In the genomic region with DNA sequence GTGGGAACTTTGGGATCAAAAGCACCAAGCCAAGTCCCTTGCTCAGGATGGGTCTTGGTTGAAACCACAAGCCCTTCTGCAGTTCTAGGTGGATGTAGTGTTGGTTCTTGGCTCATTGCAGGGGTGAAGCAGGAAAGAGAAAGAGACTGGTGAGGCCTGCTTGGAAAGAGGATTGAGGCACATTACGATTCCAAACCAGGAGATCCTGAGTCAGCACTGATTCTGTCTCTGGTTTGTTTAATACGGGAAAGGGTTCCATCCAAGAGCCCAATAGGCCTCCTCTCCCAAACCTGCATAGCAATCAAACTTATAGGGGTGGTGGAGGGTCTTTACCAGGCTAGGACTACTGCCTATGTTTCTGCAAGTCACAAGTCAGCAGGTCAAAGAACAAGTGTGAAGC, we compare ENCODE assay signal across 20 cellular contexts. TPM values are rescaled to one million over a fixed set of nuclear protein-coding genes. Genes with fewer than 3 reads are reported as not detected.
A peak's percentile ranks its signal among the peaks of the same experiment; 100 is the strongest.
DNase-seq lines count a peak whose midpoint lies in the region; ATAC-seq and TF ChIP-seq lines count a peak whose summit lies in the region.
"Had no signal": no experiment of that assay in that cellular context is flagged by ENCODE, and none has a peak within 500 bp of the region (broad histone marks: within the 10 kb centered on the region; RNA-seq: fewer than 3 reads in every experiment).

No MANE protein-coding gene starts in this region.

- no peak for ATAC-seq in CD8-positive, alpha-beta T cell
- ATAC-seq: A549 had no signal

- no peak overlapping the region for H3K4me3 Mint-ChIP-seq in CD8-positive, alpha-beta T cell
- H3K4me3 Mint-ChIP-seq in endothelial cell (ENCODE audit: unreplicated experiment) (peak overlapping the region; percentile 16), nephron progenitor cell (no peak overlapping the region)
- H3K4me3 Mint-ChIP-seq: CD4-positive, alpha-beta memory T cell; HFFc6 had no signal

- H3K4me1 ChIP-seq in BLaER1 (peaks cover 61% of the 10 kb centered on the region), BE2C (no peaks in the 10 kb centered on the region)
- H3K4me1 ChIP-seq in CD8-positive, alpha-beta T cell (ENCODE audit: insufficient read depth, low read length): peaks cover 15% of the 10 kb centered on the region
- H3K4me1 ChIP-seq: A549, Caco-2, HAP-1 had no signal

- peaks cover 65% of the 10 kb centered on the region for H3K36me3 Mint-ChIP-seq in CD8-positive, alpha-beta T cell
- H3K36me3 Mint-ChIP-seq in endothelial cell (ENCODE audit: low read depth, unreplicated experiment) (peaks cover 53% of the 10 kb centered on the region), nephron progenitor cell (ENCODE audit: low read depth) (peaks cover 45% of the 10 kb centered on the region)

- peak overlapping the region; percentile 78 for H3K27ac Mint-ChIP-seq in CD8-positive, alpha-beta T cell
- H3K27ac Mint-ChIP-seq in endothelial cell (ENCODE audit: unreplicated experiment): no peak overlapping the region
- H3K27ac Mint-ChIP-seq in nephron progenitor cell: peak overlapping the region; percentile 34
- H3K27ac Mint-ChIP-seq: HFFc6 had no signal

- peaks cover 44% of the 10 kb centered on the region for H4K20me1 ChIP-seq in BLaER1

- POLR2A ChIA-PET in CD8-positive, alpha-beta T cell (lab: Charles Lee): no interaction called here

- no peak overlapping the region for H3K9ac ChIP-seq in BLaER1

- no peak overlapping the region for H3K4me3 ChIP-seq in BLaER1
- H3K4me3 ChIP-seq in CD8-positive, alpha-beta T cell (ENCODE audit: low read depth, low read length): no peak overlapping the region
- H3K4me3 ChIP-seq in BE2C (ENCODE audit: low read depth, low read length): no peak overlapping the region
- H3K4me3 ChIP-seq: A549, HAP-1 had no signal

- H3K9me3 Mint-ChIP-seq in CD8-positive, alpha-beta T cell: no peaks in the 10 kb centered on the region
- H3K9me3 Mint-ChIP-seq in endothelial cell (ENCODE audit: unreplicated experiment) (no peaks in the 10 kb centered on the region), nephron progenitor cell (no peaks in the 10 kb centered on the region)
- H3K9me3 Mint-ChIP-seq: CD4-positive, alpha-beta memory T cell; HFFc6 had no signal

- H3K36me3 ChIP-seq in BLaER1 (peaks cover 78% of the 10 kb centered on the region), BE2C (peaks cover 3% of the 10 kb centered on the region; the same call in 1 of the 2 replicates)
- peaks cover 28% of the 10 kb centered on the region for H3K36me3 ChIP-seq in CD8-positive, alpha-beta T cell (ENCODE audit: insufficient read depth, low read length)

- H3K4me1 Mint-ChIP-seq in CD8-positive, alpha-beta T cell (ENCODE audit: low read depth): peaks cover 23% of the 10 kb centered on the region
- H3K4me1 Mint-ChIP-seq in endothelial cell (ENCODE audit: unreplicated experiment) (peaks cover 13% of the 10 kb centered on the region), nephron progenitor cell (no peaks in the 10 kb centered on the region)

- intact Hi-C loops in CD8-positive, alpha-beta T cell (cut with DNase I, micrococcal nuclease): no loop called here

- H3K27me3 Mint-ChIP-seq in CD8-positive, alpha-beta T cell (ENCODE audit: low read depth): no peaks in the 10 kb centered on the region
- H3K27me3 Mint-ChIP-seq in endothelial cell (ENCODE audit: unreplicated experiment): peaks cover 1% of the 10 kb centered on the region
- no peaks in the 10 kb centered on the region for H3K27me3 Mint-ChIP-seq in nephron progenitor cell (ENCODE audit: low read depth, poor library complexity)
- H3K27me3 Mint-ChIP-seq: CD4-positive, alpha-beta memory T cell had no signal

- CTCF ChIA-PET in CD8-positive, alpha-beta T cell (lab: Charles Lee): no interaction called here

- H3K27me3 ChIP-seq in BLaER1: no peaks in the 10 kb centered on the region
- H3K27me3 ChIP-seq in CD8-positive, alpha-beta T cell (ENCODE audit: insufficient read depth, low read length): no peaks in the 10 kb centered on the region
- H3K27me3 ChIP-seq in BE2C: no peaks in the 10 kb centered on the region

- no peak for DNase-seq in CD8-positive, alpha-beta T cell
- DNase-seq in endothelial cell (ENCODE audit: low spot score) (no peak), nephron progenitor cell (no peak), BE2C (no peak), NCI-H82 treated with DMSO at 0.1 percent for 48 hours (lab: John Stamatoyannopoulos, UW; ENCODE audit: unreplicated experiment) (no peak), Ammon's horn (ENCODE audit: low spot score) (no peak), NCI-H510A treated with DMSO at 0.1 percent for 48 hours (lab: John Stamatoyannopoulos, UW) (no peak)
- DNase-seq: 8988T; ACHN; AML-193; C1 segment of cervical spinal cord; Caco-2; CD4-positive, alpha-beta memory T cell; DMS153; DND-41; GOT3; HFFc6 had no signal

- H3K4me2 ChIP-seq in BLaER1: peak overlapping the region; percentile 75
- H3K4me2 ChIP-seq: A549 had no signal

- no peak for TF ChIP-seq CTCF in CD8-positive, alpha-beta T cell (IDR thresholded peaks at IDR 0.05)
- no peak for TF ChIP-seq CTCF in endothelial cell (IDR thresholded peaks at IDR 0.05; ENCODE audit: unreplicated experiment)
- no peak for TF ChIP-seq CTCF in nephron progenitor cell (IDR thresholded peaks at IDR 0.05)
- no peak for TF ChIP-seq CTCF in BE2C (IDR thresholded peaks at IDR 0.05; ENCODE audit: low read depth, low read length)

- H3K9me3 ChIP-seq in BLaER1 (no peaks in the 10 kb centered on the region), BE2C (no peaks in the 10 kb centered on the region)
- no peaks in the 10 kb centered on the region for H3K9me3 ChIP-seq in CD8-positive, alpha-beta T cell (ENCODE audit: low read length)
- H3K9me3 ChIP-seq: A549, Caco-2, HAP-1 had no signal

- H3K27ac ChIP-seq in BLaER1: no peak overlapping the region
- H3K27ac ChIP-seq in CD8-positive, alpha-beta T cell (ENCODE audit: low read depth, low read length): no peak overlapping the region
- H3K27ac ChIP-seq: A549 had no signal

RNA-seq across cellular contexts. Expression of a gene that starts 24.3 kb away (rescaled TPM):
- 10 to 100 TPM; 66.0 to 70.5 TPM for total RNA-seq in CD8-positive, alpha-beta T cell
- total RNA-seq in endothelial cell (ENCODE audit: unreplicated experiment): 104 TPM
- 75.5 TPM for polyA plus RNA-seq in BE2C (2012; ENCODE audit: insufficient read depth, insufficient read length, low read depth)

RNA-seq across cellular contexts. Expression of a gene that starts 48.9 kb away (rescaled TPM):
- not detected for total RNA-seq in CD8-positive, alpha-beta T cell
- total RNA-seq in endothelial cell (ENCODE audit: unreplicated experiment): 41.5 TPM
- not detected for polyA plus RNA-seq in BE2C (2012; ENCODE audit: insufficient read depth, insufficient read length, low read depth)
- total RNA-seq: Caco-2; CD4-positive, alpha-beta memory T cell; HFFc6 had no signal
- polyA plus RNA-seq: A549; CD4-positive, alpha-beta memory T cell had no signal

RNA-seq across cellular contexts. Expression of a gene that starts 49.5 kb away (rescaled TPM):
- 10 to 100 TPM; 34.0 to 36.8 TPM for total RNA-seq in CD8-positive, alpha-beta T cell
- 952 TPM for total RNA-seq in endothelial cell (ENCODE audit: unreplicated experiment)
- polyA plus RNA-seq in BE2C (2012; ENCODE audit: insufficient read depth, insufficient read length, low read depth): 186 TPM

Comparison
In these comparisons a context has a peak if more than half of its experiments do, and no peak if none do; other contexts are left out.
1. RNA of a gene that starts 48.9 kb away (total RNA-seq): 41.5 TPM in endothelial cell (single experiment); not detected in CD8-positive, alpha-beta T cell; every median in the first group is over 10 times any median in the second.
2. RNA of a gene that starts 49.5 kb away (total RNA-seq): 952 TPM in endothelial cell (single experiment); 34.0 to 36.8 TPM in CD8-positive, alpha-beta T cell; every median in the first group is over 10 times any median in the second.